In genomic region chrX:103811858-103812257, GRCh38 we compare ENCODE assay signal across 35 cellular contexts. TPM values are rescaled to one million over a fixed set of nuclear protein-coding genes. Genes with fewer than 3 reads are reported as not detected.
"Had no signal": no experiment of that assay in that cellular context is flagged by ENCODE, and none has a peak within 500 bp of the region (broad histone marks: within the 10 kb centered on the region; RNA-seq: fewer than 3 reads in every experiment).

No MANE protein-coding gene starts in this region.

- H3K4me3 Mint-ChIP-seq: activated B cell treated with CpG ODN at 0.5 μM for 24 hours; activated CD8-positive, alpha-beta T cell treated with anti-CD3 and anti-CD28 coated beads for 36 hours; activated naive CD8-positive, alpha-beta T cell; activated T-cell treated with anti-CD3 and anti-CD28 coated beads, Interleukin-2, amount 50 U/mL, for 4 hours; activated T-helper 17 cell treated with anti-CD3 and anti-CD28 coated beads, Interleukin-2, amount 50 U/mL, for 72 hours; central memory CD8-positive, alpha-beta T cell; effector memory CD8-positive, alpha-beta T cell; T-helper 17 cell; T-helper 2 cell treated with Interferon-gamma antibody and Interleukin-4, amounts not matched to agents 5 μg/mL and 100 μg/mL, for 36 hours had no signal

- H3K4me3 ChIP-seq: esophagus squamous epithelium, gastroesophageal sphincter had no signal

- H3K4me1 Mint-ChIP-seq: activated T-helper 17 cell treated with anti-CD3 and anti-CD28 coated beads, Interleukin-2, amount 50 U/mL, for 72 hours; central memory CD8-positive, alpha-beta T cell had no signal

- H3K36me3 Mint-ChIP-seq: activated naive CD8-positive, alpha-beta T cell had no signal

- H3K9me3 ChIP-seq: esophagus squamous epithelium, gastroesophageal sphincter had no signal

- DNase-seq: activated B cell treated with CpG ODN at 0.5 μM for 24 hours; activated CD4-positive, alpha-beta T cell treated with anti-CD3 and anti-CD28 coated beads for 48 hours; activated CD4-positive, alpha-beta T cell treated with anti-CD3 and anti-CD28 coated beads, Interleukin-2, amount 50 U/mL, for 1 hour; activated CD4-positive, alpha-beta T cell treated with anti-CD3 and anti-CD28 coated beads, Interleukin-2, amount 50 U/mL, for 48 hours; activated CD8-positive, alpha-beta memory T cell treated with anti-CD3 and anti-CD28 coated beads for 24 hours; activated CD8-positive, alpha-beta T cell treated with anti-CD3 and anti-CD28 coated beads for 36 hours; activated effector memory CD4-positive, alpha-beta T cell treated with Interleukin-2 at 50 U/mL for 16 hours; activated gamma-delta T cell treated with Interleukin-2 at 50 U/mL for 16 hours; activated naive CD4-positive, alpha-beta T cell treated with anti-CD3 and anti-CD28 coated beads, Interleukin-2, amount 50 U/mL, for 16 hours; activated naive CD4-positive, alpha-beta T cell treated with Interleukin-2 at 50 U/mL for 16 hours; activated T-cell treated with anti-CD3 and anti-CD28 coated beads, Interleukin-2, amount 50 U/mL, for 4 hours; amniotic stem cell; anterior cingulate cortex; brain microvascular endothelial cell; cortex of kidney; effector CD4-positive, alpha-beta T cell; effector memory CD8-positive, alpha-beta T cell; esophagus squamous epithelium; foreskin melanocyte; T-helper 1 cell; T-helper 17 cell; T1000; WERI-Rb-1 had no signal

- H3K4me1 ChIP-seq: esophagus squamous epithelium, gastroesophageal sphincter had no signal

- ATAC-seq: activated CD4-positive, CD25-positive, alpha-beta regulatory T cell treated with anti-CD3 and anti-CD28 coated beads, Interleukin-2, amount 50 U/mL, for 24 hours; activated CD8-positive, alpha-beta T cell treated with anti-CD3 and anti-CD28 coated beads for 36 hours; activated T-cell treated with anti-CD3 and anti-CD28 coated beads, Interleukin-2, amount 50 U/mL, for 4 hours; activated T-helper 17 cell treated with anti-CD3 and anti-CD28 coated beads, Interleukin-2, amount 50 U/mL, for 72 hours; effector memory CD8-positive, alpha-beta T cell; gastroesophageal sphincter; T-helper 17 cell had no signal

- H3K27ac ChIP-seq: brain microvascular endothelial cell, epithelial cell of prostate, esophagus squamous epithelium, gastroesophageal sphincter, WERI-Rb-1 had no signal

- H3K36me3 ChIP-seq: brain microvascular endothelial cell, esophagus squamous epithelium, gastroesophageal sphincter, WERI-Rb-1 had no signal

- H3K27me3 Mint-ChIP-seq: activated B cell treated with CpG ODN at 0.5 μM for 24 hours had no signal

- H3K27me3 ChIP-seq: brain microvascular endothelial cell, esophagus squamous epithelium, gastroesophageal sphincter had no signal

- H3K27ac Mint-ChIP-seq: activated B cell treated with CpG ODN at 0.5 μM for 24 hours; activated CD8-positive, alpha-beta T cell treated with anti-CD3 and anti-CD28 coated beads for 36 hours; activated naive CD8-positive, alpha-beta T cell; activated T-helper 17 cell treated with anti-CD3 and anti-CD28 coated beads, Interleukin-2, amount 50 U/mL, for 72 hours; effector memory CD8-positive, alpha-beta T cell; T-helper 17 cell; T-helper 2 cell treated with Interferon-gamma antibody and Interleukin-4, amounts not matched to agents 5 μg/mL and 100 μg/mL, for 36 hours had no signal

- H3K9me3 Mint-ChIP-seq: activated B cell treated with CpG ODN at 0.5 μM for 24 hours; activated CD8-positive, alpha-beta T cell treated with anti-CD3 and anti-CD28 coated beads for 36 hours; activated T-cell treated with anti-CD3 and anti-CD28 coated beads, Interleukin-2, amount 50 U/mL, for 4 hours; activated T-helper 17 cell treated with anti-CD3 and anti-CD28 coated beads, Interleukin-2, amount 50 U/mL, for 72 hours; central memory CD8-positive, alpha-beta T cell; effector memory CD8-positive, alpha-beta T cell; T-helper 2 cell treated with Interferon-gamma antibody and Interleukin-4, amounts not matched to agents 5 μg/mL and 100 μg/mL, for 36 hours had no signal

- FAIRE-seq: bronchial epithelial cell, colon had no signal

RNA-seq across cellular contexts. Expression of gene RAB9B, which starts 20.2 kb away (rescaled TPM):
- total RNA-seq: bronchial epithelial cell had no signal

RNA-seq across cellular contexts. Expression of gene PLP1, which starts 35.2 kb away (rescaled TPM):
- total RNA-seq: activated B cell treated with CpG ODN at 0.5 μM for 24 hours; activated CD8-positive, alpha-beta T cell treated with anti-CD3 and anti-CD28 coated beads for 36 hours; activated T-cell treated with anti-CD3 and anti-CD28 coated beads, Interleukin-2, amount 50 U/mL, for 4 hours; activated T-helper 17 cell treated with anti-CD3 and anti-CD28 coated beads, Interleukin-2, amount 50 U/mL, for 72 hours; bronchial epithelial cell; dermis blood vessel endothelial cell; endothelial cell of umbilical vein; glomerular endothelial cell; T-helper 17 cell had no signal
- polyA plus RNA-seq: endothelial cell of umbilical vein had no signal
